Comparison of ENCODE assay signal across 1 cellular context in genomic region chr4:145066063-145066501, GRCh38.
TF ChIP-seq lines count a peak whose summit lies in the region.

No MANE protein-coding gene starts in this region.

TF ChIP-seq in HEK293, 187 proteins besides CTCF, POLR2A, EP300 and RAD21 (continued from another document and continues in another):
- no peak for TF ChIP-seq ZNF692 (tag by site-specific recombination; IDR thresholded peaks at IDR 0.05)
- TF ChIP-seq ZNF544 (tag by site-specific recombination; IDR thresholded peaks at IDR 0.05) = no peak
- no peak for TF ChIP-seq ZNF830 (tag by site-specific recombination; IDR thresholded peaks at IDR 0.05; ENCODE audit: low read depth)
- no peak for TF ChIP-seq ZBTB6 (tag by site-specific recombination; IDR thresholded peaks at IDR 0.05)
- TF ChIP-seq ZNF777 (tag by site-specific recombination; IDR thresholded peaks at IDR 0.05; ENCODE audit: borderline replicate concordance) = no peak
- TF ChIP-seq ZNF362 (tag by site-specific recombination; IDR thresholded peaks at IDR 0.05) = no peak
- no peak for TF ChIP-seq ZNF555 (tag by site-specific recombination; conservative IDR thresholded peaks at IDR 0.05)
- TF ChIP-seq PRDM1 (tag by site-specific recombination; IDR thresholded peaks at IDR 0.05) = peak; percentile 72
- TF ChIP-seq INSM2 (tag by site-specific recombination; IDR thresholded peaks at IDR 0.05) = no peak
- TF ChIP-seq REPIN1 (tag by site-specific recombination; IDR thresholded peaks at IDR 0.05; ENCODE audit: low read depth) = no peak
- TF ChIP-seq KLF17 (tag by site-specific recombination; IDR thresholded peaks at IDR 0.05) = no peak
- TF ChIP-seq ZNF510 (tag by site-specific recombination; IDR thresholded peaks at IDR 0.05; ENCODE audit: insufficient replicate concordance) = no peak
- no peak for TF ChIP-seq ZNF571 (tag by site-specific recombination; IDR thresholded peaks at IDR 0.05)
- no peak for TF ChIP-seq ZNF785 (tag by site-specific recombination; IDR thresholded peaks at IDR 0.05)
- no peak for TF ChIP-seq ZNF629 (tag by site-specific recombination; IDR thresholded peaks at IDR 0.05)
- TF ChIP-seq ATF2 (tag by site-specific recombination; IDR thresholded peaks at IDR 0.05; ENCODE audit: low read depth) = no peak
- TF ChIP-seq HIC1 (tag by site-specific recombination; IDR thresholded peaks at IDR 0.05) = no peak
- no peak for TF ChIP-seq ZBTB1 (tag by site-specific recombination; IDR thresholded peaks at IDR 0.05)
- no peak for TF ChIP-seq ZNF791 (tag by site-specific recombination; IDR thresholded peaks at IDR 0.05)
- TF ChIP-seq ZNF37A (tag by site-specific recombination; IDR thresholded peaks at IDR 0.05) = no peak
- no peak for TF ChIP-seq ZNF707 (tag by site-specific recombination; IDR thresholded peaks at IDR 0.05)
- no peak for TF ChIP-seq ZBTB26 (tag by site-specific recombination; optimal IDR thresholded peaks at IDR 0.05)
- no peak for TF ChIP-seq ZBTB17 (tag by site-specific recombination; IDR thresholded peaks at IDR 0.05)
- no peak for TF ChIP-seq ZNF174 (tag by site-specific recombination; IDR thresholded peaks at IDR 0.05)
- TF ChIP-seq ZNF398 (tag by site-specific recombination; IDR thresholded peaks at IDR 0.05) = no peak
- peak; percentile 83 for TF ChIP-seq SP7 (tag by site-specific recombination; IDR thresholded peaks at IDR 0.05)
- TF ChIP-seq ZNF560 (tag by site-specific recombination; IDR thresholded peaks at IDR 0.05; ENCODE audit: borderline replicate concordance) = no peak
- TF ChIP-seq ZNF624 (tag by site-specific recombination; IDR thresholded peaks at IDR 0.05) = no peak
- TF ChIP-seq ZNF654 (tag by site-specific recombination; IDR thresholded peaks at IDR 0.05; ENCODE audit: low read depth) = no peak
- TF ChIP-seq ZNF580 (tag by site-specific recombination; IDR thresholded peaks at IDR 0.05) = no peak
- TF ChIP-seq ZNF423 (tag by site-specific recombination; IDR thresholded peaks at IDR 0.05) = no peak
- no peak for TF ChIP-seq ZBTB48 (tag by site-specific recombination; IDR thresholded peaks at IDR 0.05)
- TF ChIP-seq ZNF341 (tag by site-specific recombination; IDR thresholded peaks at IDR 0.05; ENCODE audit: low read depth) = no peak
- no peak for TF ChIP-seq ZNF324 (tag by site-specific recombination; IDR thresholded peaks at IDR 0.05)
- no peak for TF ChIP-seq ZNF239 (tag by site-specific recombination; IDR thresholded peaks at IDR 0.05)
- no peak for TF ChIP-seq ZNF48 (tag by site-specific recombination; IDR thresholded peaks at IDR 0.05)
- no peak for TF ChIP-seq ZNF514 (tag by site-specific recombination; IDR thresholded peaks at IDR 0.05)
- TF ChIP-seq ZNF76 (tag by site-specific recombination; IDR thresholded peaks at IDR 0.05; ENCODE audit: borderline replicate concordance, low read depth) = no peak
- no peak for TF ChIP-seq SCRT1 (tag by site-specific recombination; IDR thresholded peaks at IDR 0.05; ENCODE audit: borderline replicate concordance)
- no peak for TF ChIP-seq ZNF549 (tag by site-specific recombination; IDR thresholded peaks at IDR 0.05)
- no peak for TF ChIP-seq ZSCAN16 (tag by site-specific recombination; IDR thresholded peaks at IDR 0.05)
- TF ChIP-seq ZNF561 (tag by site-specific recombination; IDR thresholded peaks at IDR 0.05; ENCODE audit: borderline replicate concordance) = 0 out of 2 replicates have a peak, but pooled peaks have one; percentile 29
- TF ChIP-seq ZNF266 (tag by site-specific recombination; IDR thresholded peaks at IDR 0.05; ENCODE audit: low read depth) = no peak
- no peak for TF ChIP-seq ZSCAN23 (tag by site-specific recombination; IDR thresholded peaks at IDR 0.05)
- no peak for TF ChIP-seq ZNF426 (tag by site-specific recombination; IDR thresholded peaks at IDR 0.05)
- no peak for TF ChIP-seq ZNF529 (tag by site-specific recombination; IDR thresholded peaks at IDR 0.05; ENCODE audit: insufficient replicate concordance)
- TF ChIP-seq ZNF211 (tag by site-specific recombination; IDR thresholded peaks at IDR 0.05; ENCODE audit: low read depth) = no peak
- TF ChIP-seq REST (tag by site-specific recombination; IDR thresholded peaks at IDR 0.05) = no peak
- no peak for TF ChIP-seq GLI2 (tag by site-specific recombination; IDR thresholded peaks at IDR 0.05; ENCODE audit: borderline replicate concordance, low read depth)
- TF ChIP-seq KLF7 (tag by site-specific recombination; IDR thresholded peaks at IDR 0.05; ENCODE audit: borderline replicate concordance) = no peak
- no peak for TF ChIP-seq ZNF2 (tag by site-specific recombination; IDR thresholded peaks at IDR 0.05)
- TF ChIP-seq HOXD13 (CRISPR knock-in tag; IDR thresholded peaks at IDR 0.05; ENCODE audit: borderline replicate concordance) = peak; percentile 48; the same call in 1 of the 2 replicates
- peak; percentile 79; the same call in 1 of the 2 replicates for TF ChIP-seq TRIM28 (IDR thresholded peaks at IDR 0.05; ENCODE audit: borderline replicate concordance, low read length)
